In genomic region chrX:75149654-75150053, GRCh38 we compare ENCODE assay signal across 30 cellular contexts. TPM values are rescaled to one million over a fixed set of nuclear protein-coding genes. Genes with fewer than 3 reads are reported as not detected.
DNase-seq lines count a peak whose midpoint lies in the region; ATAC-seq, FAIRE-seq and TF ChIP-seq lines count a peak whose summit lies in the region.
"Had no signal": no experiment of that assay in that cellular context is flagged by ENCODE, and none has a peak within 500 bp of the region (broad histone marks: within the 10 kb centered on the region; RNA-seq: fewer than 3 reads in every experiment).

No MANE protein-coding gene starts in this region.

- TF ChIP-seq CTCF in CD8-positive, alpha-beta T cell (IDR thresholded peaks at IDR 0.05) = no peak
- no peak for TF ChIP-seq CTCF in BE2C (IDR thresholded peaks at IDR 0.05; ENCODE audit: low read depth, low read length)

- FAIRE-seq in colon (lab: Jason Lieb, UNC) (peak; percentile 21), small intestine (lab: Jason Lieb, UNC) (peak; percentile 19)
- FAIRE-seq: A204.1, GM12891 had no signal

- no peak overlapping the region for H3K27ac ChIP-seq in CD8-positive, alpha-beta T cell (ENCODE audit: low read depth, low read length)
- H3K27ac ChIP-seq in small intestine (ENCODE audit: low read depth in 1 of 2, low read length in 1 of 2) = no peak overlapping the region
- H3K27ac ChIP-seq: BLaER1 treated with 17β-estradiol and CSF1 and Interleukin-3, amounts not matched to agents 10 nM and 100 nM; PC-9; SJCRH30 had no signal

- H3K27me3 Mint-ChIP-seq in CD8-positive, alpha-beta T cell (ENCODE audit: low read depth) = no peaks in the 10 kb centered on the region
- peaks cover 0 to 11% of the 10 kb centered on the region in 2 donors for H3K27me3 Mint-ChIP-seq in T-cell
- H3K27me3 Mint-ChIP-seq: CD4-positive, alpha-beta memory T cell had no signal

- H3K27me3 ChIP-seq in CD8-positive, alpha-beta T cell (ENCODE audit: insufficient read depth, low read length) = no peaks in the 10 kb centered on the region
- H3K27me3 ChIP-seq in small intestine (ENCODE audit: control insufficient read depth in 2 of 2, insufficient read depth in 2 of 2, low read length in 2 of 2) = no peaks in the 10 kb centered on the region
- no peaks in the 10 kb centered on the region for H3K27me3 ChIP-seq in BE2C
- H3K27me3 ChIP-seq: SJCRH30 had no signal

- no peaks in the 10 kb centered on the region for H3K36me3 ChIP-seq in CD8-positive, alpha-beta T cell (ENCODE audit: insufficient read depth, low read length)
- H3K36me3 ChIP-seq in small intestine (ENCODE audit: control insufficient read depth in 2 of 2, insufficient read depth in 2 of 2, low read length in 2 of 2) (no peaks in the 10 kb centered on the region), BE2C (no peaks in the 10 kb centered on the region)
- H3K36me3 ChIP-seq: HAP-1 had no signal

- H3K9me3 Mint-ChIP-seq in CD8-positive, alpha-beta T cell = peaks cover 3% of the 10 kb centered on the region
- peaks cover 0 to 4% (median 0%) of the 10 kb centered on the region in 3 donors for H3K9me3 Mint-ChIP-seq in T-cell

- peaks cover 62% of the 10 kb centered on the region for H3K4me1 Mint-ChIP-seq in CD8-positive, alpha-beta T cell (ENCODE audit: low read depth)
- peaks cover 41 to 62% (median 51%) of the 10 kb centered on the region in 3 donors for H3K4me1 Mint-ChIP-seq in T-cell

- no peaks in the 10 kb centered on the region for H3K9me3 ChIP-seq in CD8-positive, alpha-beta T cell (ENCODE audit: low read length)
- H3K9me3 ChIP-seq in small intestine (ENCODE audit: control insufficient read depth, low read depth) (no peaks in the 10 kb centered on the region), BE2C (no peaks in the 10 kb centered on the region)
- H3K9me3 ChIP-seq: Caco-2, HAP-1, SJCRH30 had no signal

- DNase-seq in CD8-positive, alpha-beta T cell = no peak
- peak; percentile 5 for DNase-seq in SW480 (ENCODE audit: low spot score)
- peak; percentile 74 for DNase-seq in small intestine
- no peak for DNase-seq in T-cell
- no peak for DNase-seq in BE2C
- DNase-seq: Caco-2; CD4-positive, alpha-beta memory T cell; EL; GDM1; GOT3; HFFc6; KBM-7; NCI-H1092 treated with DMSO at 0.1 percent for 48 hours; NCI-H1436; NCI-H187; NCI-H2081 treated with DMSO at 0.1 percent for 48 hours; NCI-H2171 treated with DMSO at 0.1 percent for 48 hours; NCI-H345; NCI-H524; NK-92 treated with Interleukin-12 subunit alpha and Interleukin-12 subunit beta, amount 100 ng/mL, for 24 hours; PC-9; SJCRH30 had no signal

- H3K27ac Mint-ChIP-seq in CD8-positive, alpha-beta T cell = peak overlapping the region; percentile 60
- no peak overlapping the region for H3K27ac Mint-ChIP-seq in T-cell
- H3K27ac Mint-ChIP-seq: HFFc6 had no signal

- CTCF ChIA-PET in CD8-positive, alpha-beta T cell (lab: Charles Lee) = no interaction called here
- CTCF ChIA-PET in T-cell (lab: Charles Lee) = no interaction called here

- H3K36me3 Mint-ChIP-seq in CD8-positive, alpha-beta T cell = peaks cover 15% of the 10 kb centered on the region
- H3K36me3 Mint-ChIP-seq in T-cell = peaks cover 13% of the 10 kb centered on the region

- ATAC-seq in CD8-positive, alpha-beta T cell = no peak
- ATAC-seq in T-cell (replicated peaks in 1 of 4) (no peak), HG02852 (IDR thresholded peaks at IDR 0.05; ENCODE audit: unreplicated experiment) (no peak)
- ATAC-seq: Right ventricle myocardium inferior, SK-N-SH treated with all-trans-retinoic acid at 6 μM for 48 hours had no signal

- 18 to 66% (median 35%) methylated on average over 1 of the region's 1 CpG for WGBS in small intestine, 3 donors

- peaks cover 4% of the 10 kb centered on the region for H3K4me1 ChIP-seq in CD8-positive, alpha-beta T cell (ENCODE audit: insufficient read depth, low read length)
- no peaks in the 10 kb centered on the region for H3K4me1 ChIP-seq in small intestine (ENCODE audit: control insufficient read depth in 2 of 2, insufficient read depth in 1 of 2, low read depth in 1 of 2, low read length in 1 of 2)
- no peaks in the 10 kb centered on the region for H3K4me1 ChIP-seq in BE2C
- H3K4me1 ChIP-seq: Caco-2, SJCRH30 had no signal

- no peak overlapping the region for H3K4me3 ChIP-seq in CD8-positive, alpha-beta T cell (ENCODE audit: low read depth, low read length)
- H3K4me3 ChIP-seq in small intestine (ENCODE audit: low read depth in 1 of 2, low read length in 2 of 2) = no peak overlapping the region
- H3K4me3 ChIP-seq in BE2C (ENCODE audit: low read depth, low read length) = no peak overlapping the region
- H3K4me3 ChIP-seq: BLaER1 treated with 17β-estradiol and CSF1 and Interleukin-3, amounts not matched to agents 10 nM and 100 nM; HAP-1; PC-9; SJCRH30 had no signal

- intact Hi-C loops in CD8-positive, alpha-beta T cell (cut with DNase I, micrococcal nuclease) = loop anchor here in 1 of 2 experiments (10.0 kb wide), 2 partner anchors 855 to 1025 kb away; partner anchors contain the start of gene PBDC1

- no peak overlapping the region for H3K4me3 Mint-ChIP-seq in CD8-positive, alpha-beta T cell
- no peak overlapping the region for H3K4me3 Mint-ChIP-seq in T-cell
- H3K4me3 Mint-ChIP-seq: CD4-positive, alpha-beta memory T cell; HFFc6 had no signal

- POLR2A ChIA-PET in CD8-positive, alpha-beta T cell (lab: Charles Lee) = no interaction called here
- POLR2A ChIA-PET in T-cell (lab: Charles Lee) = no interaction called here

RNA-seq across cellular contexts. Expression of gene ABCB7, which starts 6.4 kb away (rescaled TPM):
- total RNA-seq in CD8-positive, alpha-beta T cell = 10 to 100 TPM; 16.6 to 17.3 TPM
- 10 to 100 TPM in 1 of 3 donors, 1 to 10 TPM in 2; 8.1 to 14.5 (median 10.0) TPM for polyA plus RNA-seq in small intestine
- total RNA-seq in T-cell = 10 to 100 TPM; 20.4 to 26.2 (median 24.6) TPM
- polyA plus RNA-seq in BE2C (2012; ENCODE audit: insufficient read depth, insufficient read length, low read depth) = 8.2 TPM

Comparison
In these comparisons a context has a peak if more than half of its experiments do, and no peak if none do; other contexts are left out.
1. DNase-seq: peak in SW480 (single experiment) and small intestine (single experiment); none in CD8-positive, alpha-beta T cell (0 of 7), T-cell (0 of 34) and BE2C (single experiment).